In the genomic region with DNA sequence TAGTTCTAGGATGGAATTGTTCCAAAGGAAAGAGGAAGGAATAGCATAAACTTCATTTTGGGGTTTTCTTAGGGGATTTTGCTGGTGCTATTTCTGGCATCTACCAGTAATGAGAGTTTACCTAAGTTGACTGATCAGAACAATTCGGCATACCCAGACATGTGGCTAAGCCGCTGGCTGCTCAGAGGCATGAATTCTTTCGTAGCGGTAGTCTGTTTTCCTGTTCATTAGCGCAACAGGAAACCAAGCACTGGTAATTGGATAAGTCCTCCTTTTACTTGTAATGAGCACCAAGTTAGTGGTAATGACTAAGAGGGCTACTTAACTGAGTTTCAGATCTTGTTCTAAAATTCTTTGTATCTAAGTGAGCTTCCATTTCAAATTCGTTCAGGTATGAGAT, we compare ENCODE assay signal across 8 cellular contexts. TPM values are rescaled to one million over a fixed set of nuclear protein-coding genes. Genes with fewer than 3 reads are reported as not detected.
DNase-seq lines count a peak whose midpoint lies in the region; ATAC-seq and TF ChIP-seq lines count a peak whose summit lies in the region.
"Had no signal": no experiment of that assay in that cellular context is flagged by ENCODE, and none has a peak within 500 bp of the region (broad histone marks: within the 10 kb centered on the region; RNA-seq: fewer than 3 reads in every experiment).

No MANE protein-coding gene starts in this region.

- H3K27ac ChIP-seq in trophoblast cell (ENCODE audit: low read depth, low read length) (peak overlapping the region; percentile 39), foreskin keratinocyte (no peak overlapping the region), vagina (no peak overlapping the region)

- H3K9ac ChIP-seq in trophoblast cell (ENCODE audit: low read length): no peak overlapping the region

- H3K4me2 ChIP-seq in trophoblast cell (ENCODE audit: low read length): no peak overlapping the region

- H3K4me1 ChIP-seq in trophoblast cell (ENCODE audit: control insufficient read depth in 1 of 2, insufficient read depth in 2 of 2, low read length in 2 of 2): peaks cover 3 to 11% of the 10 kb centered on the region in 2 experiments
- H3K4me1 ChIP-seq in foreskin keratinocyte: peaks cover 3% of the 10 kb centered on the region
- no peaks in the 10 kb centered on the region for H3K4me1 ChIP-seq in vagina

- H3K9me3 ChIP-seq in T-helper 17 cell (ENCODE audit: control insufficient read depth, low read length, poor library complexity, severe bottlenecking): no peaks in the 10 kb centered on the region
- peaks cover 3% of the 10 kb centered on the region for H3K9me3 ChIP-seq in trophoblast cell (ENCODE audit: insufficient read depth, low read depth, low read length)
- H3K9me3 ChIP-seq in vagina: no peaks in the 10 kb centered on the region

- no peak for TF ChIP-seq CTCF in foreskin keratinocyte (conservative IDR thresholded peaks at IDR 0.05)
- TF ChIP-seq CTCF in vagina (IDR thresholded peaks at IDR 0.05): no peak

- peak in 2 of 3 donors; percentile 41 to 59 for DNase-seq in T-helper 17 cell
- peak; percentile 61 to 65 for DNase-seq in trophoblast cell
- DNase-seq in HT-29 (ENCODE audit: low spot score): no peak
- DNase-seq in foreskin keratinocyte: no peak
- DNase-seq in vagina (ENCODE audit: extremely low spot score in 2 of 2): no peak

- H2BK12ac ChIP-seq in trophoblast cell (ENCODE audit: low read length): no peak overlapping the region

- peaks cover 2% of the 10 kb centered on the region for H3K36me3 Mint-ChIP-seq in T-helper 17 cell (ENCODE audit: low read depth)

- peak overlapping the region; percentile 85 for H3K27ac Mint-ChIP-seq in T-helper 17 cell

- peak overlapping the region; percentile 45 for H2AFZ ChIP-seq in trophoblast cell (ENCODE audit: insufficient read depth, low read length, poor library complexity)

- H3K27me3 Mint-ChIP-seq in T-helper 17 cell: no peaks in the 10 kb centered on the region

- no CpG with 5 or more reads among the region's 6 CpGs for WGBS in trophoblast cell (ENCODE audit: extremely low coverage, insufficient coverage, insufficient read length)

- H4K91ac ChIP-seq in trophoblast cell (ENCODE audit: low read depth, low read length): no peak overlapping the region

- H3K4me3 Mint-ChIP-seq in T-helper 17 cell: peak overlapping the region; percentile 75

- no peak overlapping the region for H3K18ac ChIP-seq in trophoblast cell (ENCODE audit: low read length)

- no peak overlapping the region for H4K8ac ChIP-seq in trophoblast cell (ENCODE audit: low read depth, low read length)

- no peak overlapping the region for H2AK5ac ChIP-seq in trophoblast cell (ENCODE audit: low read length)

- H3K79me1 ChIP-seq in trophoblast cell (ENCODE audit: low read length): peaks cover 2% of the 10 kb centered on the region

- H3K4ac ChIP-seq in trophoblast cell (ENCODE audit: low read depth, low read length): no peak overlapping the region

- H4K12ac ChIP-seq in trophoblast cell (ENCODE audit: low read depth, low read length): no peak overlapping the region

- no peak overlapping the region for H3K4me3 ChIP-seq in trophoblast cell (ENCODE audit: low read depth, low read length)
- H3K4me3 ChIP-seq in vagina: no peak overlapping the region

- H3K4me1 Mint-ChIP-seq in T-helper 17 cell: peaks cover 69% of the 10 kb centered on the region

- no peak overlapping the region for H3K23ac ChIP-seq in trophoblast cell (ENCODE audit: low read length)

- intact Hi-C loops in vagina (cut with DNase I): no loop called here

- TF ChIP-seq POLR2A in vagina (IDR thresholded peaks at IDR 0.05): no peak

- peak; percentile 24 for ATAC-seq in GM19324 (IDR thresholded peaks at IDR 0.05; ENCODE audit: low FRiP score, unreplicated experiment)
- ATAC-seq in HG03039 (IDR thresholded peaks at IDR 0.05; ENCODE audit: unreplicated experiment): peak; percentile 37
- peak; percentile 74 for ATAC-seq in T-helper 17 cell
- ATAC-seq in foreskin keratinocyte: no peak
- ATAC-seq: Panc1 had no signal

- no peak overlapping the region for H3K14ac ChIP-seq in trophoblast cell (ENCODE audit: low read length)

- H3K27me3 ChIP-seq in trophoblast cell (ENCODE audit: insufficient read depth, low read length): no peaks in the 10 kb centered on the region
- no peaks in the 10 kb centered on the region for H3K27me3 ChIP-seq in foreskin keratinocyte
- H3K27me3 ChIP-seq in vagina: no peaks in the 10 kb centered on the region

- H2BK5ac ChIP-seq in trophoblast cell (ENCODE audit: low read depth, low read length, poor library complexity): no peak overlapping the region

- H3K36me3 ChIP-seq in trophoblast cell (ENCODE audit: control insufficient read depth in 1 of 2, insufficient read depth in 2 of 2, low read length in 2 of 2) (peaks cover 2 to 4% of the 10 kb centered on the region in 2 experiments), vagina (no peaks in the 10 kb centered on the region)

- no peaks in the 10 kb centered on the region for H3K79me2 ChIP-seq in trophoblast cell (ENCODE audit: control insufficient read depth, insufficient read depth, low read length, poor library complexity)

- H2BK120ac ChIP-seq in trophoblast cell (ENCODE audit: insufficient read depth, low read length, poor library complexity): no peak overlapping the region

RNA-seq across cellular contexts. Expression of a gene that starts 38.6 kb away (rescaled TPM):
- 10 to 100 TPM; 54.9 to 68.1 TPM for total RNA-seq in T-helper 17 cell
- 55.9 and 57.7 TPM in 2 replicates for polyA plus RNA-seq in trophoblast cell (2013)
- 0.94 and 2.7 TPM in 2 replicates for total RNA-seq in HT-29 (2014; rRNA removed; shearing (Covaris generic))
- 12.8 and 17.8 TPM in 2 replicates for total RNA-seq in foreskin keratinocyte
- 5.2 and 6.4 TPM in 2 replicates for polyA plus RNA-seq in foreskin keratinocyte
- 8.6 TPM for total RNA-seq in vagina

Comparison
In these comparisons a context has a peak if more than half of its experiments do, and no peak if none do; other contexts are left out.
1. DNase-seq: peak in T-helper 17 cell (2 of 3) and trophoblast cell (2 of 2); none in HT-29 (single experiment), foreskin keratinocyte (0 of 2) and vagina (0 of 2).